35 cellular contexts compared by ENCODE assay signal in the genomic region with DNA sequence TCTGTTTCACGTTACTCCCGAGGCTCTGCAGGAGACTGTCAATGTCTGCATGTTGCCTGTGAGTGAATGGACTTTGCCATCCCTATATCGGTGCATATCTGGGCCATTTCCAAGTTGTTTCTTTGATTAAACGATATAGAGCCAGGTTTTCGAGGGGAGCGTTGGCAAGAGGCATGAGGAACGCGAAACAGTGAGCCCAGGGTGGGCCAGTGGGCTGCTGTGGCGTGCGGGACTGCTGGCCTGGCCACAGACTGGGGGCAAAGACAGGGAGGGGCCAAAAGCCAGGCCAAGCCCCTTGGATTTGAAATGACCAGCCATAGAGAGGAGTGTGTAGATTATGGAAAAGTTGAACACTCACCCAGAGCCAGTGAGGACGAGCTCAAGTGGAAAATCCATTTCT. TPM values are rescaled to one million over a fixed set of nuclear protein-coding genes. Genes with fewer than 3 reads are reported as not detected.
"Had no signal": no experiment of that assay in that cellular context is flagged by ENCODE, and none has a peak within 500 bp of the region (broad histone marks: within the 10 kb centered on the region; RNA-seq: fewer than 3 reads in every experiment).

No MANE protein-coding gene starts in this region.

- H3K9me3 ChIP-seq: esophagus muscularis mucosa, gastroesophageal sphincter, heart left ventricle, left lung, mucosa of descending colon, prostate gland, right atrium auricular region, thoracic aorta, tibial nerve, upper lobe of left lung, uterus had no signal

- H3K36me3 Mint-ChIP-seq: mesothelial cell of epicardium; naive B cell; natural killer cell treated with Interleukin-12 subunit alpha and Interleukin-12 subunit beta and Interleukin-15 and Interleukin-18, amount 100 ng/mL, for 72 hours; neural progenitor cell; stimulated activated effector memory CD8-positive, alpha-beta T cell treated with anti-CD3 and anti-CD28 coated beads, Interleukin-12 subunit alpha, Interleukin-12 subunit beta, amount 100 ng/mL, for 72 hours had no signal

- ATAC-seq: foreskin keratinocyte; gastroesophageal sphincter; heart left ventricle; left cardiac atrium; left lung; mucosa of descending colon; natural killer cell treated with Interleukin-12 subunit alpha and Interleukin-12 subunit beta and Interleukin-15 and Interleukin-18, amount 100 ng/mL, for 72 hours; sciatic nerve; stimulated activated effector memory CD8-positive, alpha-beta T cell treated with anti-CD3 and anti-CD28 coated beads, Interleukin-12 subunit alpha, Interleukin-12 subunit beta, amount 100 ng/mL, for 72 hours; stimulated activated naive CD8-positive, alpha-beta T cell treated with anti-CD3 and anti-CD28 coated beads, Interleukin-15, Interleukin-2, amounts not matched to agents 100 U/mL and 50 U/mL, for 24 hours had no signal

- FAIRE-seq: endothelial cell of umbilical vein, islet of Langerhans had no signal

- H3K36me3 ChIP-seq: esophagus muscularis mucosa, gastroesophageal sphincter, heart left ventricle, left lung, neural progenitor cell, prostate gland, right atrium auricular region, thoracic aorta, tibial nerve, upper lobe of left lung, uterus had no signal

- DNase-seq: dermis blood vessel endothelial cell; effector memory CD4-positive, alpha-beta T cell; foreskin keratinocyte; heart left ventricle; hippocampal formation; left cardiac atrium; mesenchymal stem cell; mucosa of descending colon; naive B cell; stimulated activated CD4-positive, alpha-beta T cell treated with anti-CD3 and anti-CD28 coated beads, Interleukin-2, amount 100 ng/mL, for 24 hours; stimulated activated CD4-positive, alpha-beta T cell treated with anti-CD3 and anti-CD28 coated beads, Interleukin-4, amount 100 ng/mL, for 24 hours; stimulated activated naive CD8-positive, alpha-beta T cell treated with anti-CD3 and anti-CD28 coated beads, Interleukin-15, Interleukin-2, amounts not matched to agents 100 U/mL and 50 U/mL, for 24 hours; upper lobe of left lung; uterus had no signal

- H3K4me3 ChIP-seq: coronary artery, esophagus muscularis mucosa, gastroesophageal sphincter, heart left ventricle, left lung, mucosa of descending colon, neural progenitor cell, prostate gland, right atrium auricular region, thoracic aorta, tibial nerve, upper lobe of left lung, uterus had no signal

- H3K27ac ChIP-seq: coronary artery, esophagus muscularis mucosa, foreskin keratinocyte, gastroesophageal sphincter, heart left ventricle, left lung, neural progenitor cell, prostate gland, right atrium auricular region, thoracic aorta, tibial nerve, upper lobe of left lung, uterus had no signal

- H3K27me3 ChIP-seq: uterus had no signal

- H3K4me1 Mint-ChIP-seq: stimulated activated effector memory CD8-positive, alpha-beta T cell treated with anti-CD3 and anti-CD28 coated beads, Interleukin-12 subunit alpha, Interleukin-12 subunit beta, amount 100 ng/mL, for 72 hours had no signal

- H3K9me3 Mint-ChIP-seq: mesothelial cell of epicardium; naive B cell; natural killer cell treated with Interleukin-12 subunit alpha and Interleukin-12 subunit beta and Interleukin-15 and Interleukin-18, amount 100 ng/mL, for 72 hours; neural progenitor cell; stimulated activated effector memory CD8-positive, alpha-beta T cell treated with anti-CD3 and anti-CD28 coated beads, Interleukin-12 subunit alpha, Interleukin-12 subunit beta, amount 100 ng/mL, for 72 hours had no signal

- H3K27ac Mint-ChIP-seq: mesothelial cell of epicardium; naive B cell; natural killer cell treated with Interleukin-12 subunit alpha and Interleukin-12 subunit beta and Interleukin-15 and Interleukin-18, amount 100 ng/mL, for 72 hours; neural progenitor cell; stimulated activated effector memory CD8-positive, alpha-beta T cell treated with anti-CD3 and anti-CD28 coated beads, Interleukin-12 subunit alpha, Interleukin-12 subunit beta, amount 100 ng/mL, for 72 hours had no signal

- H2AFZ ChIP-seq: neural progenitor cell had no signal

- H3K9ac ChIP-seq: neural progenitor cell had no signal

- H3K4me3 Mint-ChIP-seq: mesothelial cell of epicardium; natural killer cell treated with Interleukin-12 subunit alpha and Interleukin-12 subunit beta and Interleukin-15 and Interleukin-18, amount 100 ng/mL, for 72 hours; stimulated activated effector memory CD8-positive, alpha-beta T cell treated with anti-CD3 and anti-CD28 coated beads, Interleukin-12 subunit alpha, Interleukin-12 subunit beta, amount 100 ng/mL, for 72 hours had no signal

- H3K4me2 ChIP-seq: neural progenitor cell had no signal

- H3K4me1 ChIP-seq: foreskin keratinocyte, uterus had no signal

RNA-seq across cellular contexts. Expression of a gene that starts 3.5 kb away (rescaled TPM):
- total RNA-seq: dermis blood vessel endothelial cell; endothelial cell of umbilical vein; epithelial cell of proximal tubule; fibroblast of lung; foreskin keratinocyte; kidney epithelial cell; left cardiac atrium; left lung; lung microvascular endothelial cell; mucosa of descending colon; natural killer cell treated with Interleukin-12 subunit alpha and Interleukin-12 subunit beta and Interleukin-15 and Interleukin-18, amount 100 ng/mL, for 72 hours; osteocyte; right atrium auricular region; thoracic aorta; tibial nerve; upper lobe of left lung had no signal
- polyA plus RNA-seq: endothelial cell of umbilical vein, fibroblast of lung, foreskin keratinocyte, heart left ventricle had no signal

RNA-seq across cellular contexts. Expression of a gene that starts 57.0 kb away (rescaled TPM):
- total RNA-seq: dermis blood vessel endothelial cell; endothelial cell of umbilical vein; epithelial cell of proximal tubule; esophagus muscularis mucosa; fibroblast of lung; foreskin keratinocyte; gastroesophageal sphincter; heart left ventricle; kidney epithelial cell; left cardiac atrium; left lung; lower leg skin; lung microvascular endothelial cell; mesothelial cell of epicardium; mucosa of descending colon; natural killer cell treated with Interleukin-12 subunit alpha and Interleukin-12 subunit beta and Interleukin-15 and Interleukin-18, amount 100 ng/mL, for 72 hours; osteocyte; right atrium auricular region; sciatic nerve; thoracic aorta; tibial nerve; upper lobe of left lung; uterus had no signal
- polyA plus RNA-seq: endothelial cell of umbilical vein, fibroblast of lung, foreskin keratinocyte, heart left ventricle had no signal
